In genomic region chr17:35947156-35947585, GRCh38 we compare ENCODE assay signal across 9 cellular contexts. TPM values are rescaled to one million over a fixed set of nuclear protein-coding genes. Genes with fewer than 3 reads are reported as not detected.
DNase-seq lines count a peak whose midpoint lies in the region; ATAC-seq and TF ChIP-seq lines count a peak whose summit lies in the region.
"Had no signal": no experiment of that assay in that cellular context is flagged by ENCODE, and none has a peak within 500 bp of the region (broad histone marks: within the 10 kb centered on the region; RNA-seq: fewer than 3 reads in every experiment).

No MANE protein-coding gene starts in this region.

- no peaks in the 10 kb centered on the region for H3K36me3 ChIP-seq in mucosa of descending colon (ENCODE audit: low read depth)

- POLR2A ChIA-PET in activated B cell treated with CpG ODN at 0.5 μM for 24 hours (lab: Charles Lee) = interaction anchor here (0.7 kb wide), 1 partner anchor 67 kb away, joined by 9 read pairs; the partner anchor contains the start of gene CCL5

- H3K9me3 ChIP-seq in mucosa of descending colon = no peaks in the 10 kb centered on the region

- intact Hi-C loops in Right ventricle myocardium superior (cut with DNase I) (no loop called here), left ventricle myocardium superior (cut with micrococcal nuclease) (no loop called here), activated B cell treated with CpG ODN at 0.5 μM for 24 hours (cut with micrococcal nuclease) (loop anchor here (5.0 kb wide), 3 partner anchors 100 to 585 kb away; partner anchors contain the start of genes MYO19 and PIGW), mucosa of descending colon (cut with DNase I, micrococcal nuclease) (no loop called here)

- H3K36me3 Mint-ChIP-seq in activated B cell treated with CpG ODN at 0.5 μM for 24 hours (ENCODE audit: low read depth) = no peaks in the 10 kb centered on the region

- H3K9me3 Mint-ChIP-seq in activated B cell treated with CpG ODN at 0.5 μM for 24 hours = no peaks in the 10 kb centered on the region
- no peaks in the 10 kb centered on the region for H3K9me3 Mint-ChIP-seq in stimulated activated naive CD8-positive, alpha-beta T cell treated with anti-CD3 and anti-CD28 coated beads, Interleukin-15, amount 100 ng/mL, for 72 hours

- CTCF ChIA-PET in activated B cell treated with CpG ODN at 0.5 μM for 24 hours (lab: Charles Lee) = no interaction called here

- peaks cover 2% of the 10 kb centered on the region for H3K27me3 Mint-ChIP-seq in activated B cell treated with CpG ODN at 0.5 μM for 24 hours
- H3K27me3 Mint-ChIP-seq in stimulated activated naive CD8-positive, alpha-beta T cell treated with anti-CD3 and anti-CD28 coated beads, Interleukin-15, amount 100 ng/mL, for 72 hours = no peaks in the 10 kb centered on the region

- no peak overlapping the region for H3K4me3 ChIP-seq in mucosa of descending colon

- no peak for DNase-seq in Right ventricle myocardium superior
- DNase-seq in left ventricle myocardium superior = no peak
- DNase-seq in NCI-H2107 treated with DMSO at 0.1 percent for 48 hours (lab: John Stamatoyannopoulos, UW; ENCODE audit: unreplicated experiment) = peak; percentile 58
- peak; percentile 32 for DNase-seq in activated B cell treated with CpG ODN at 0.5 μM for 24 hours
- peak; percentile 23 to 59 for DNase-seq in dermis microvascular lymphatic vessel endothelial cell (ENCODE audit: low read depth in 2 of 2)
- peak in 2 of 3 donors; percentile 65 to 71 for DNase-seq in mucosa of descending colon
- DNase-seq in stimulated activated naive CD8-positive, alpha-beta T cell treated with anti-CD3 and anti-CD28 coated beads, Interleukin-15, amount 100 ng/mL, for 72 hours = peak; percentile 36 to 49

- H3K4me1 Mint-ChIP-seq in activated B cell treated with CpG ODN at 0.5 μM for 24 hours = no peaks in the 10 kb centered on the region
- H3K4me1 Mint-ChIP-seq in stimulated activated naive CD8-positive, alpha-beta T cell treated with anti-CD3 and anti-CD28 coated beads, Interleukin-15, amount 100 ng/mL, for 72 hours = no peaks in the 10 kb centered on the region

- H3K4me1 ChIP-seq in mucosa of descending colon (ENCODE audit: low read depth) = no peaks in the 10 kb centered on the region

- TF ChIP-seq CTCF in activated B cell treated with CpG ODN at 0.5 μM for 24 hours (IDR thresholded peaks at IDR 0.05) = no peak
- TF ChIP-seq CTCF in mucosa of descending colon (IDR thresholded peaks at IDR 0.05) = peak; percentile 68

- no peak overlapping the region for H3K4me3 Mint-ChIP-seq in activated B cell treated with CpG ODN at 0.5 μM for 24 hours
- peak overlapping the region in 1 of 2 donors; percentile 26 for H3K4me3 Mint-ChIP-seq in stimulated activated naive CD8-positive, alpha-beta T cell treated with anti-CD3 and anti-CD28 coated beads, Interleukin-15, amount 100 ng/mL, for 72 hours

- ATAC-seq in Right ventricle myocardium superior (ENCODE audit: poor library complexity) (peak; percentile 56), left ventricle myocardium superior (no peak), activated B cell treated with CpG ODN at 0.5 μM for 24 hours (ENCODE audit: low read depth) (peak; percentile 98), mucosa of descending colon (peak; percentile 84), HG03095 (IDR thresholded peaks at IDR 0.05; ENCODE audit: unreplicated experiment) (no peak)
- ATAC-seq in stimulated activated naive CD8-positive, alpha-beta T cell treated with anti-CD3 and anti-CD28 coated beads, Interleukin-15, amount 100 ng/mL, for 72 hours = peak; percentile 77

- H3K27ac Mint-ChIP-seq in activated B cell treated with CpG ODN at 0.5 μM for 24 hours = no peak overlapping the region
- H3K27ac Mint-ChIP-seq in stimulated activated naive CD8-positive, alpha-beta T cell treated with anti-CD3 and anti-CD28 coated beads, Interleukin-15, amount 100 ng/mL, for 72 hours = no peak overlapping the region

RNA-seq across cellular contexts. Expression of gene LYZL6, which starts 3.7 kb away (rescaled TPM):
- total RNA-seq in Right ventricle myocardium superior = not detected
- not detected for total RNA-seq in left ventricle myocardium superior
- total RNA-seq in activated B cell treated with CpG ODN at 0.5 μM for 24 hours = not detected in 2 replicates
- total RNA-seq in dermis microvascular lymphatic vessel endothelial cell = not detected in 2 replicates
- total RNA-seq in mucosa of descending colon = not detected
- total RNA-seq: frontal cortex had no signal

RNA-seq across cellular contexts. Expression of gene RDM1, which starts 16.6 kb away (rescaled TPM):
- not detected for total RNA-seq in Right ventricle myocardium superior
- not detected for total RNA-seq in left ventricle myocardium superior
- not detected in 2 replicates for total RNA-seq in activated B cell treated with CpG ODN at 0.5 μM for 24 hours
- 0.13 TPM in 1 of 2 replicates, not detected in the other for total RNA-seq in dermis microvascular lymphatic vessel endothelial cell
- 1 to 10 TPM in 2 of 3 donors, not detected in 1; 1.3 to 3.1 TPM for total RNA-seq in mucosa of descending colon

RNA-seq across cellular contexts. Expression of gene CCL16, which starts 34.1 kb away (rescaled TPM):
- not detected for total RNA-seq in Right ventricle myocardium superior
- total RNA-seq in left ventricle myocardium superior = not detected
- total RNA-seq in activated B cell treated with CpG ODN at 0.5 μM for 24 hours = not detected in 2 replicates
- 0.13 and 0.38 TPM in 2 replicates for total RNA-seq in dermis microvascular lymphatic vessel endothelial cell
- under 1 TPM in 2 of 3 donors, not detected in 1; 0.20 to 0.44 TPM for total RNA-seq in mucosa of descending colon
- total RNA-seq: frontal cortex had no signal

RNA-seq across cellular contexts. Expression of gene CCL14, which starts 39.4 kb away (rescaled TPM):
- 7.2 TPM for total RNA-seq in Right ventricle myocardium superior
- 8.1 TPM for total RNA-seq in left ventricle myocardium superior
- total RNA-seq in activated B cell treated with CpG ODN at 0.5 μM for 24 hours = not detected in 2 replicates
- 2.7 and 24.7 TPM in 2 replicates for total RNA-seq in dermis microvascular lymphatic vessel endothelial cell
- total RNA-seq in mucosa of descending colon = 1 to 10 TPM; 4.0 to 7.2 (median 6.2) TPM
- total RNA-seq: frontal cortex had no signal

RNA-seq across cellular contexts. Expression of gene CCL15, which starts 54.2 kb away (rescaled TPM):
- total RNA-seq in Right ventricle myocardium superior = not detected
- not detected for total RNA-seq in left ventricle myocardium superior
- total RNA-seq in activated B cell treated with CpG ODN at 0.5 μM for 24 hours = not detected in 2 replicates
- total RNA-seq in dermis microvascular lymphatic vessel endothelial cell = not detected in 2 replicates
- 10 to 100 TPM; 19.8 to 79.4 (median 59.7) TPM for total RNA-seq in mucosa of descending colon
- total RNA-seq: frontal cortex had no signal

Comparison
In these comparisons a context has a peak if more than half of its experiments do, and no peak if none do; other contexts are left out.
1. ATAC-seq: peak in Right ventricle myocardium superior (single experiment), activated B cell treated with CpG ODN at 0.5 μM for 24 hours (single experiment), mucosa of descending colon (single experiment) and stimulated activated naive CD8-positive, alpha-beta T cell treated with anti-CD3 and anti-CD28 coated beads, Interleukin-15, amount 100 ng/mL, for 72 hours (single experiment); none in left ventricle myocardium superior (single experiment) and HG03095 (single experiment).
2. DNase-seq: peak in NCI-H2107 treated with DMSO at 0.1 percent for 48 hours (single experiment), activated B cell treated with CpG ODN at 0.5 μM for 24 hours (single experiment), dermis microvascular lymphatic vessel endothelial cell (2 of 2), mucosa of descending colon (2 of 3) and stimulated activated naive CD8-positive, alpha-beta T cell treated with anti-CD3 and anti-CD28 coated beads, Interleukin-15, amount 100 ng/mL, for 72 hours (2 of 2); none in Right ventricle myocardium superior (single experiment) and left ventricle myocardium superior (single experiment).